10 cellular contexts compared by ENCODE assay signal in genomic region chr15:98801234-98801561, GRCh38.
DNase-seq lines count a peak whose midpoint lies in the region; ATAC-seq and TF ChIP-seq lines count a peak whose summit lies in the region.
"Had no signal": no experiment of that assay in that cellular context is flagged by ENCODE, and none has a peak within 500 bp of the region (broad histone marks: within the 10 kb centered on the region; RNA-seq: fewer than 3 reads in every experiment).

No MANE protein-coding gene starts in this region.

- CTCF ChIA-PET in activated naive CD4-positive, alpha-beta T cell treated with anti-CD3 and anti-CD28 coated beads, Interleukin-2, amount 10 ng/mL, durations not matched to agents 7 days and 5 days (lab: Charles Lee): interaction anchor here (1.0 kb wide), 1 partner anchor 144 kb away, joined by 3 read pairs; no protein-coding TSS in a partner anchor

- H3K4me1 ChIP-seq in thoracic aorta (ENCODE audit: control insufficient read depth in 1 of 2, low read depth in 2 of 2): peaks cover 28 to 71% of the 10 kb centered on the region in 2 donors

- peaks cover 17% of the 10 kb centered on the region for H3K4me1 Mint-ChIP-seq in activated naive CD4-positive, alpha-beta T cell treated with anti-CD3 and anti-CD28 coated beads, Interleukin-2, amount 10 ng/mL, durations not matched to agents 7 days and 5 days
- peaks cover 10% of the 10 kb centered on the region for H3K4me1 Mint-ChIP-seq in activated T-helper 17 cell treated with anti-CD3 and anti-CD28 coated beads, Interleukin-2, amount 50 U/mL, for 72 hours

- no peak overlapping the region for H3K4me3 Mint-ChIP-seq in activated naive CD4-positive, alpha-beta T cell treated with anti-CD3 and anti-CD28 coated beads, Interleukin-2, amount 10 ng/mL, durations not matched to agents 7 days and 5 days
- H3K4me3 Mint-ChIP-seq in activated T-helper 17 cell treated with anti-CD3 and anti-CD28 coated beads, Interleukin-2, amount 50 U/mL, for 72 hours: no peak overlapping the region
- H3K4me3 Mint-ChIP-seq: CD4-positive, alpha-beta memory T cell had no signal

- H3K4me3 ChIP-seq in thoracic aorta: peak overlapping the region; percentile 48

- H3K27ac ChIP-seq in thoracic aorta: peak overlapping the region; percentile 0 to 43

- no peak overlapping the region for H3K27ac Mint-ChIP-seq in activated naive CD4-positive, alpha-beta T cell treated with anti-CD3 and anti-CD28 coated beads, Interleukin-2, amount 10 ng/mL, durations not matched to agents 7 days and 5 days
- H3K27ac Mint-ChIP-seq in activated T-helper 17 cell treated with anti-CD3 and anti-CD28 coated beads, Interleukin-2, amount 50 U/mL, for 72 hours: peak overlapping the region; percentile 50

- no peaks in the 10 kb centered on the region for H3K9me3 Mint-ChIP-seq in activated naive CD4-positive, alpha-beta T cell treated with anti-CD3 and anti-CD28 coated beads, Interleukin-2, amount 10 ng/mL, durations not matched to agents 7 days and 5 days
- H3K9me3 Mint-ChIP-seq in activated T-helper 17 cell treated with anti-CD3 and anti-CD28 coated beads, Interleukin-2, amount 50 U/mL, for 72 hours: no peaks in the 10 kb centered on the region
- H3K9me3 Mint-ChIP-seq: CD4-positive, alpha-beta memory T cell had no signal

- in situ Hi-C loops in G401 (cut with HindIII; ENCODE audit: low sequenced_read_pairs): no loop called here

- no peak for ATAC-seq in activated T-helper 17 cell treated with anti-CD3 and anti-CD28 coated beads, Interleukin-2, amount 50 U/mL, for 72 hours (replicated peaks)
- ATAC-seq in thoracic aorta (ENCODE audit: insufficient number of reproducible peaks, low FRiP score, low read depth): no peak

- H3K27me3 ChIP-seq in thoracic aorta (replicated peaks; ENCODE audit: insufficient read depth): no peaks in the 10 kb centered on the region

- H3K27me3 Mint-ChIP-seq in activated naive CD4-positive, alpha-beta T cell treated with anti-CD3 and anti-CD28 coated beads, Interleukin-2, amount 10 ng/mL, durations not matched to agents 7 days and 5 days: no peaks in the 10 kb centered on the region
- H3K27me3 Mint-ChIP-seq in activated T-helper 17 cell treated with anti-CD3 and anti-CD28 coated beads, Interleukin-2, amount 50 U/mL, for 72 hours: no peaks in the 10 kb centered on the region

- peak; percentile 29 for DNase-seq in activated naive CD4-positive, alpha-beta T cell treated with anti-CD3 and anti-CD28 coated beads, Interleukin-2, amount 10 ng/mL, durations not matched to agents 7 days and 5 days
- no peak for DNase-seq in activated naive CD4-positive, alpha-beta T cell (lab: John Stamatoyannopoulos, UW)
- DNase-seq in left kidney (ENCODE audit: low read depth, low spot score) (peak; percentile 22), thoracic aorta (ENCODE audit: low spot score) (no peak), Kasumi-1 (lab: John Stamatoyannopoulos, UW) (no peak), G401 (ENCODE audit: low spot score) (no peak), GM19238 (ENCODE audit: insufficient read length, low spot score) (no peak)
- DNase-seq: CD4-positive, alpha-beta memory T cell; stimulated activated CD4-positive, alpha-beta T cell treated with anti-CD3 and anti-CD28 coated beads, Interleukin-2, amount 100 ng/mL, for 48 hours had no signal

- no peaks in the 10 kb centered on the region for H3K36me3 ChIP-seq in thoracic aorta

- no peak for TF ChIP-seq CTCF in thoracic aorta (IDR thresholded peaks at IDR 0.05)

- H3K9me3 ChIP-seq in thoracic aorta: no peaks in the 10 kb centered on the region

- no peaks in the 10 kb centered on the region for H3K36me3 Mint-ChIP-seq in activated naive CD4-positive, alpha-beta T cell treated with anti-CD3 and anti-CD28 coated beads, Interleukin-2, amount 10 ng/mL, durations not matched to agents 7 days and 5 days
- H3K36me3 Mint-ChIP-seq in activated T-helper 17 cell treated with anti-CD3 and anti-CD28 coated beads, Interleukin-2, amount 50 U/mL, for 72 hours (ENCODE audit: low read depth): no peaks in the 10 kb centered on the region
- H3K36me3 Mint-ChIP-seq: CD4-positive, alpha-beta memory T cell had no signal

Comparison
In these comparisons a context has a peak if more than half of its experiments do, and no peak if none do; other contexts are left out.
1. DNase-seq: peak in activated naive CD4-positive, alpha-beta T cell treated with anti-CD3 and anti-CD28 coated beads, Interleukin-2, amount 10 ng/mL, durations not matched to agents 7 days and 5 days (single experiment) and left kidney (single experiment); none in activated naive CD4-positive, alpha-beta T cell (0 of 4), thoracic aorta (single experiment), Kasumi-1 (0 of 2), G401 (single experiment) and GM19238 (single experiment).